Comparison of ENCODE assay signal across 21 cellular contexts in genomic region chr15:58762731-58763130, GRCh38.
"Had no signal": no experiment of that assay in that cellular context is flagged by ENCODE, and none has a peak within 500 bp of the region (broad histone marks: within the 10 kb centered on the region; RNA-seq: fewer than 3 reads in every experiment).

No MANE protein-coding gene starts in this region.

- DNase-seq: activated CD4-positive, alpha-beta T cell treated with anti-CD3 and anti-CD28 coated beads, Interleukin-2, amount 50 U/mL, for 48 hours; activated gamma-delta T cell treated with Interleukin-2 at 50 U/mL for 16 hours; activated T-cell treated with anti-CD3 and anti-CD28 coated beads for 4 hours; adrenal gland; effector memory CD4-positive, alpha-beta T cell; heart right ventricle; left lung; nucleus accumbens; stimulated activated CD4-positive, alpha-beta T cell treated with anti-CD3 and anti-CD28 coated beads, Interleukin-4, amount 100 ng/mL, for 1 hour; stomach had no signal

- H3K36me3 Mint-ChIP-seq: activated naive CD4-positive, alpha-beta T cell treated with anti-CD3 and anti-CD28 coated beads, Interleukin-2, amount 50 U/mL, for 72 hours; type B pancreatic cell had no signal

- H3K27ac ChIP-seq: adrenal gland, breast epithelium, esophagus muscularis mucosa, gastroesophageal sphincter, heart right ventricle, left lung, stomach had no signal

- H3K27ac Mint-ChIP-seq: activated naive CD4-positive, alpha-beta T cell treated with anti-CD3 and anti-CD28 coated beads, Interleukin-2, amount 50 U/mL, for 72 hours; dendritic cell treated with granulocyte-macrophage colony-stimulating factor and Interleukin-4, amounts not matched to agents 40 ng/mL and 50 ng/mL, for 4 days; mesothelial cell of epicardium; nephron; type B pancreatic cell had no signal

- H3K27me3 ChIP-seq: adrenal gland, breast epithelium, esophagus muscularis mucosa, gastroesophageal sphincter, heart right ventricle, left lung, stomach had no signal

- ATAC-seq: activated naive CD4-positive, alpha-beta T cell treated with anti-CD3 and anti-CD28 coated beads, Interleukin-2, amount 50 U/mL, for 72 hours; gastroesophageal sphincter; heart right ventricle; left lung; sciatic nerve had no signal

- H3K4me1 Mint-ChIP-seq: mesothelial cell of epicardium, nephron had no signal

- H3K4me3 Mint-ChIP-seq: activated T-helper 1 cell treated with anti-CD3 and anti-CD28 coated beads, Interleukin-12 subunit alpha, Interleukin-12 subunit beta, Interleukin-2, Interleukin-4 antibody, amounts not matched to agents 30 ng/mL and 10 ng/mL and 1 ng/mL, durations not matched to agents 14 hours and 24 hours and 36 hours; dendritic cell treated with granulocyte-macrophage colony-stimulating factor and Interleukin-4, amounts not matched to agents 40 ng/mL and 50 ng/mL, for 4 days; mesothelial cell of epicardium; nephron; type B pancreatic cell had no signal

- H3K4me1 ChIP-seq: adrenal gland, breast epithelium, esophagus muscularis mucosa, gastroesophageal sphincter, heart right ventricle, left lung, stomach had no signal

- H3K27me3 Mint-ChIP-seq: dendritic cell treated with granulocyte-macrophage colony-stimulating factor and Interleukin-4, amounts not matched to agents 40 ng/mL and 50 ng/mL, for 4 days; type B pancreatic cell had no signal

- H3K36me3 ChIP-seq: adrenal gland, breast epithelium, esophagus muscularis mucosa, gastroesophageal sphincter, heart right ventricle, left lung, stomach had no signal

- H3K4me3 ChIP-seq: adrenal gland, breast epithelium, esophagus muscularis mucosa, gastroesophageal sphincter, heart right ventricle, left lung, smooth muscle cell, stomach had no signal
